In genomic region chr20:53656653-53657288, GRCh38 we compare ENCODE assay signal across 9 cellular contexts.
DNase-seq lines count a peak whose midpoint lies in the region; ATAC-seq and TF ChIP-seq lines count a peak whose summit lies in the region.
"Had no signal": no experiment of that assay in that cellular context is flagged by ENCODE, and none has a peak within 500 bp of the region (broad histone marks: within the 10 kb centered on the region; RNA-seq: fewer than 3 reads in every experiment).

No MANE protein-coding gene starts in this region.

- H3K79me2 ChIP-seq in hepatocyte: no peaks in the 10 kb centered on the region

- H3K27ac ChIP-seq in heart left ventricle (peak overlapping the region in 10 of 12 donors; percentile 4 to 86 (median 20)), VCaP (peak overlapping the region; percentile 39), hepatocyte (peak overlapping the region; percentile 21), urinary bladder (ENCODE audit: low read depth) (peak overlapping the region; percentile 23)

- no peak for TF ChIP-seq POLR2A in heart left ventricle (IDR thresholded peaks at IDR 0.05)

- ATAC-seq in heart left ventricle (no peak), Right ventricle myocardium inferior (no peak), HG02610 (IDR thresholded peaks at IDR 0.05; ENCODE audit: unreplicated experiment) (no peak)

- no peak overlapping the region for H3K4me2 ChIP-seq in hepatocyte

- no peak for DNase-seq in heart left ventricle
- DNase-seq in Right ventricle myocardium inferior (ENCODE audit: missing footprints): no peak
- DNase-seq in hepatocyte (ENCODE audit: low spot score): no peak
- DNase-seq in Ammon's horn (ENCODE audit: low spot score): no peak
- no peak for DNase-seq in hepatic stellate cell (ENCODE audit: low spot score)
- DNase-seq: kidney had no signal

- 76 to 81% (median 79%) methylated on average over 3 of the region's 3 CpGs for WGBS in heart left ventricle, 4 donors
- WGBS in hepatocyte (ENCODE audit: low lambda C conversion rate, missing lambda C conversion rate): 66% methylated on average over 3 of the region's 3 CpGs
- 68% methylated on average over 3 of the region's 3 CpGs for WGBS in urinary bladder

- H3K4me3 ChIP-seq in heart left ventricle (no peak overlapping the region), hepatocyte (no peak overlapping the region), urinary bladder (ENCODE audit: low read depth, low read length) (no peak overlapping the region)

- H3K27me3 ChIP-seq in heart left ventricle: no peaks in the 10 kb centered on the region
- H3K27me3 ChIP-seq in hepatocyte: no peaks in the 10 kb centered on the region

- H4K20me1 ChIP-seq in hepatocyte (ENCODE audit: insufficient read depth, poor library complexity, severe bottlenecking): no peaks in the 10 kb centered on the region

- no peaks in the 10 kb centered on the region for H3K9me2 ChIP-seq in hepatocyte (replicated peaks; ENCODE audit: insufficient read depth)

- TF ChIP-seq CTCF in heart left ventricle (IDR thresholded peaks at IDR 0.05) (no peak), VCaP (conservative IDR thresholded peaks at IDR 0.05) (no peak), hepatocyte (IDR thresholded peaks at IDR 0.05; ENCODE audit: poor library complexity) (no peak)

- H3K36me3 ChIP-seq in heart left ventricle: no peaks in the 10 kb centered on the region
- H3K36me3 ChIP-seq in hepatocyte (replicated peaks; ENCODE audit: insufficient read depth, low read depth): no peaks in the 10 kb centered on the region
- H3K36me3 ChIP-seq in urinary bladder (ENCODE audit: insufficient read depth): no peaks in the 10 kb centered on the region

- H3K4me1 ChIP-seq in heart left ventricle (peaks cover 0 to 84% (median 30%) of the 10 kb centered on the region in 12 donors), hepatocyte (ENCODE audit: insufficient read depth) (peaks cover 48% of the 10 kb centered on the region), urinary bladder (ENCODE audit: insufficient read depth) (peaks cover 7% of the 10 kb centered on the region)

- no peaks in the 10 kb centered on the region for H3K9me3 ChIP-seq in heart left ventricle
- H3K9me3 ChIP-seq in hepatocyte (ENCODE audit: low read depth): no peaks in the 10 kb centered on the region

- intact Hi-C loops in heart left ventricle (cut with DNase I): loop anchor here in 1 of 10 donors (5.0 kb wide), 1 partner anchor 49 kb away; no protein-coding TSS in a partner anchor
- intact Hi-C loops in Right ventricle myocardium inferior (cut with DNase I): loop anchor here (5.0 kb wide), 1 partner anchor 34 kb away; no protein-coding TSS in a partner anchor

- H2AFZ ChIP-seq in hepatocyte: no peak overlapping the region
